8 cellular contexts compared by ENCODE assay signal in the genomic region with DNA sequence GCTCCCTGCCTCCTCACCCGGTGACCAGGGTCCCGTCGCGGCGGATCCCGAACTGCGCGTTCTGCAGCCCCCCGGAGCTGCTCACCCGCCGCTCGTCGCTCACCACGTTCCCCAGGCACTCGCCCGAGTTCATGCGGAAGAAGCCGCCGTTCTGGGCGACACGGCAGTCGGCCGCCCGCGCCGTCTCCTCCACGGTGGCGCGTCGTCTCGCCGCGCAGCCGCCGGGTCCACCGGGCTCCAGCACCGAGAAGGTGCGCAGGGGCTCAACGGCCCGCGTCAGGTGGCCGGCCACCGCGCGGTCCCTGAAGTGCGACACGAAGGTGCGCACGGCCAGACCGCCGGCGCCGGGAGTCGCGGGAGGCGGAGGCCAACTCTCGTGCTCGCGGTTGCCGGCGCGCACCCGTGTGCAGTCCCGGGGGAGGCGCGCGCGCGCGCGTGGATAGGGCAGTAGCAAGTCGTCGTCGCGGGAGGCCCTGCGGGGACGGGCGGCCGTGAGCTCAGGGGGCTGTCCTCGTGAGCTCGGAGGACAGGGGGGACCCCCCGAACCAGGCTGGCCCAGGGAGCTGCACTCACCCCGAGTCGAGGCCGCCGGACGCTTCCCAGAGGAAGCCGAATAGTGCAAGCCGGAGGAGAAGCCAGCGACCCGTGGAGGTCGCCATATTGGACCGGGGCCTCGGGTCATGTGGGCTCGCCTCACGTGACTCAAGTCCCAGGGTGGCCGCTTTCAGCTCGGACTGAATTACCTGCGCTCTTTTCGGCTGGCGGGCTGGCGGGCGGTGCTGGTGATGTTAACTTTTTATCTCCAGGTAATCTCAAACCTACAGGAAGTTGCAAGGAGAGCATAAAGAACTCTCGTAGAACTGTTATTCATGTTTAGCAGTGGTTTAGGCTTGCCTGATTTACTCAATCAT.
A peak's percentile ranks its signal among the peaks of the same experiment; 100 is the strongest.
DNase-seq lines count a peak whose midpoint lies in the region; ATAC-seq and TF ChIP-seq lines count a peak whose summit lies in the region.

A gene with protein sequence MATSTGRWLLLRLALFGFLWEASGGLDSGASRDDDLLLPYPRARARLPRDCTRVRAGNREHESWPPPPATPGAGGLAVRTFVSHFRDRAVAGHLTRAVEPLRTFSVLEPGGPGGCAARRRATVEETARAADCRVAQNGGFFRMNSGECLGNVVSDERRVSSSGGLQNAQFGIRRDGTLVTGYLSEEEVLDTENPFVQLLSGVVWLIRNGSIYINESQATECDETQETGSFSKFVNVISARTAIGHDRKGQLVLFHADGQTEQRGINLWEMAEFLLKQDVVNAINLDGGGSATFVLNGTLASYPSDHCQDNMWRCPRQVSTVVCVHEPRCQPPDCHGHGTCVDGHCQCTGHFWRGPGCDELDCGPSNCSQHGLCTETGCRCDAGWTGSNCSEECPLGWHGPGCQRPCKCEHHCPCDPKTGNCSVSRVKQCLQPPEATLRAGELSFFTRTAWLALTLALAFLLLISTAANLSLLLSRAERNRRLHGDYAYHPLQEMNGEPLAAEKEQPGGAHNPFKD (minus strand): TSS at position 680 of the 911 bp plus-strand sequence. CDS start 21 bp downstream, at position 659.

- peaks cover 26% of the 10 kb centered on the region for H3K4me1 Mint-ChIP-seq in central memory CD8-positive, alpha-beta T cell

- H3K4me3 ChIP-seq in AG04449 (ENCODE audit: low read depth, low read length): peak within 1 kb of the TSS; percentile 85

- H3K27me3 Mint-ChIP-seq in central memory CD8-positive, alpha-beta T cell: no peaks in the 10 kb centered on the region

- peak within 1 kb of the TSS; percentile 94 for H3K27ac Mint-ChIP-seq in central memory CD8-positive, alpha-beta T cell (ENCODE audit: low read depth)

- ATAC-seq in GM18868 (IDR thresholded peaks at IDR 0.05; ENCODE audit: unreplicated experiment) (peak; percentile 95), HG03103 (IDR thresholded peaks at IDR 0.05; ENCODE audit: low read depth, unreplicated experiment) (peak; percentile 85)
- peak; percentile 91 to 92 for ATAC-seq in activated CD4-positive, CD25-positive, alpha-beta regulatory T cell treated with anti-CD3 and anti-CD28 coated beads, Interleukin-2, amount 50 U/mL, for 24 hours
- ATAC-seq in central memory CD8-positive, alpha-beta T cell (replicated peaks; ENCODE audit: extremely low read depth, poor library complexity, severe bottlenecking): peak; percentile 93

- no peak for TF ChIP-seq CTCF in AG04449 (IDR thresholded peaks at IDR 0.05; ENCODE audit: insufficient read depth, low read length, missing control alignments)

- peaks cover 18% of the 10 kb centered on the region for H3K36me3 Mint-ChIP-seq in central memory CD8-positive, alpha-beta T cell (ENCODE audit: insufficient read depth)

- DNase-seq in AG04449 (ENCODE audit: low read depth, low spot score): peak; percentile 14
- peak; percentile 88 for DNase-seq in NCI-H2227 (lab: John Stamatoyannopoulos, UW; ENCODE audit: unreplicated experiment)
- DNase-seq in central memory CD8-positive, alpha-beta T cell (ENCODE audit: low spot score in 2 of 2): peak; percentile 72 to 74
- peak; percentile 91 for DNase-seq in islet precursor cell
- DNase-seq in stimulated activated CD4-positive, alpha-beta T cell treated with anti-CD3 and anti-CD28 coated beads, Interleukin-12 subunit alpha, Interleukin-12 subunit beta, amount 100 ng/mL, for 24 hours (ENCODE audit: low read depth in 2 of 2): peak; percentile 63 to 72

- H3K4me3 Mint-ChIP-seq in central memory CD8-positive, alpha-beta T cell: peak within 1 kb of the TSS; percentile 86

- CTCF ChIA-PET in AG04449 (lab: Yijun Ruan, JAX): interaction anchor here (1.8 kb wide), 1 partner anchor 9 kb away, joined by 6 read pairs; no protein-coding TSS in a partner anchor

- H3K9me3 Mint-ChIP-seq in central memory CD8-positive, alpha-beta T cell: no peaks in the 10 kb centered on the region

- POLR2A ChIA-PET in AG04449 (lab: Yijun Ruan, JAX): no interaction called here

Comparison
In these comparisons a context has a peak if more than half of its experiments do, and no peak if none do; other contexts are left out.
1. Peak in every context shown above with its lines: DNase-seq, ATAC-seq and H3K4me3 ChIP-seq.
2. DNase-seq: peak in every context shown above with its lines; median percentile 91 in islet precursor cell; 88 in NCI-H2227; 73 in central memory CD8-positive, alpha-beta T cell; 68 in stimulated activated CD4-positive, alpha-beta T cell treated with anti-CD3 and anti-CD28 coated beads, Interleukin-12 subunit alpha, Interleukin-12 subunit beta, amount 100 ng/mL, for 24 hours; 14 in AG04449.